ENCODE assay signal across 40 cellular contexts in genomic region chr12:94308612-94309011, GRCh38.
DNase-seq lines count a peak whose midpoint lies in the region; ATAC-seq, FAIRE-seq and TF ChIP-seq lines count a peak whose summit lies in the region.
"Had no signal": no experiment of that assay in that cellular context is flagged by ENCODE, and none has a peak within 500 bp of the region (broad histone marks: within the 10 kb centered on the region; RNA-seq: fewer than 3 reads in every experiment).

No MANE protein-coding gene starts in this region.

- intact Hi-C loops in pancreas (cut with DNase I) = no loop called here
- intact Hi-C loops in breast epithelium (cut with DNase I; ENCODE audit: low total_unique reads) = loop anchor here (5.0 kb wide), 1 partner anchor 899 kb away; no protein-coding TSS in a partner anchor

- peak overlapping the region; percentile 0 for H3K27ac Mint-ChIP-seq in T-helper 2 cell treated with Interferon-gamma antibody and Interleukin-4, amounts not matched to agents 5 μg/mL and 100 μg/mL, for 36 hours
- no peak overlapping the region for H3K27ac Mint-ChIP-seq in astrocyte (ENCODE audit: unreplicated experiment)
- H3K27ac Mint-ChIP-seq in stimulated activated naive B cell treated with anti-CD40 and anti-IgM and Interleukin-4, amounts not matched to agents 10 μg/mL and 1 μg/mL and 100 μg/mL, for 72 hours = peak overlapping the region; percentile 59
- H3K27ac Mint-ChIP-seq: activated CD4-positive, alpha-beta memory T cell treated with anti-CD3 and anti-CD28 coated beads for 36 hours; activated naive CD4-positive, alpha-beta T cell treated with anti-CD3 and anti-CD28 coated beads for 36 hours; activated T-helper 1 cell treated with anti-CD3 and anti-CD28 coated beads, Interleukin-12 subunit alpha, Interleukin-12 subunit beta, Interleukin-2, Interleukin-4 antibody, amounts not matched to agents 30 ng/mL and 10 ng/mL and 1 ng/mL, durations not matched to agents 14 hours and 24 hours and 36 hours; effector memory CD8-positive, alpha-beta T cell; neural progenitor cell had no signal

- no peak for FAIRE-seq in astrocyte (lab: Jason Lieb, UNC)
- no peak for FAIRE-seq in pancreas (lab: Jason Lieb, UNC)
- FAIRE-seq: H1, HTR-8/SVneo had no signal

- H3K27me3 Mint-ChIP-seq in T-helper 2 cell treated with Interferon-gamma antibody and Interleukin-4, amounts not matched to agents 5 μg/mL and 100 μg/mL, for 36 hours (ENCODE audit: low read depth) = no peaks in the 10 kb centered on the region
- H3K27me3 Mint-ChIP-seq in astrocyte (ENCODE audit: low read depth, unreplicated experiment) = no peaks in the 10 kb centered on the region
- H3K27me3 Mint-ChIP-seq in stimulated activated naive B cell treated with anti-CD40 and anti-IgM and Interleukin-4, amounts not matched to agents 10 μg/mL and 1 μg/mL and 100 μg/mL, for 72 hours = no peaks in the 10 kb centered on the region
- H3K27me3 Mint-ChIP-seq: activated CD4-positive, alpha-beta memory T cell treated with anti-CD3 and anti-CD28 coated beads for 36 hours; effector memory CD8-positive, alpha-beta T cell had no signal

- no peak overlapping the region for H3K9ac ChIP-seq in astrocyte (ENCODE audit: low read length)
- H3K9ac ChIP-seq: neural progenitor cell had no signal

- H3K9me3 ChIP-seq in astrocyte (ENCODE audit: insufficient read depth, low read depth, low read length) (no peaks in the 10 kb centered on the region), pancreas (no peaks in the 10 kb centered on the region), breast epithelium (no peaks in the 10 kb centered on the region)
- H3K9me3 ChIP-seq: left ventricle myocardium inferior, transverse colon had no signal

- TF ChIP-seq CTCF in astrocyte (IDR thresholded peaks at IDR 0.05; ENCODE audit: insufficient read depth, low read depth, low read length) = no peak
- TF ChIP-seq CTCF in fibroblast of villous mesenchyme (IDR thresholded peaks at IDR 0.05; ENCODE audit: insufficient read depth, low read depth, low read length) = no peak
- TF ChIP-seq CTCF in pancreas (IDR thresholded peaks at IDR 0.05) = no peak
- no peak for TF ChIP-seq CTCF in breast epithelium (IDR thresholded peaks at IDR 0.05)

- WGBS in pancreas, 2 donors = 90 to 95% methylated on average over 2 of the region's 2 CpGs

- H3K4me3 Mint-ChIP-seq in T-helper 2 cell treated with Interferon-gamma antibody and Interleukin-4, amounts not matched to agents 5 μg/mL and 100 μg/mL, for 36 hours = no peak overlapping the region
- H3K4me3 Mint-ChIP-seq in astrocyte (ENCODE audit: unreplicated experiment) = no peak overlapping the region
- peak overlapping the region in 1 of 2 donors; percentile 41 for H3K4me3 Mint-ChIP-seq in stimulated activated naive B cell treated with anti-CD40 and anti-IgM and Interleukin-4, amounts not matched to agents 10 μg/mL and 1 μg/mL and 100 μg/mL, for 72 hours
- H3K4me3 Mint-ChIP-seq: activated CD4-positive, alpha-beta memory T cell treated with anti-CD3 and anti-CD28 coated beads for 36 hours; activated naive CD4-positive, alpha-beta T cell treated with anti-CD3 and anti-CD28 coated beads for 36 hours; activated T-helper 1 cell treated with anti-CD3 and anti-CD28 coated beads, Interleukin-12 subunit alpha, Interleukin-12 subunit beta, Interleukin-2, Interleukin-4 antibody, amounts not matched to agents 30 ng/mL and 10 ng/mL and 1 ng/mL, durations not matched to agents 14 hours and 24 hours and 36 hours; CD14-positive monocyte; effector memory CD8-positive, alpha-beta T cell; neural progenitor cell had no signal

- H3K9me3 Mint-ChIP-seq in T-helper 2 cell treated with Interferon-gamma antibody and Interleukin-4, amounts not matched to agents 5 μg/mL and 100 μg/mL, for 36 hours = peaks cover 7% of the 10 kb centered on the region
- H3K9me3 Mint-ChIP-seq in astrocyte (ENCODE audit: unreplicated experiment) = no peaks in the 10 kb centered on the region
- H3K9me3 Mint-ChIP-seq in stimulated activated naive B cell treated with anti-CD40 and anti-IgM and Interleukin-4, amounts not matched to agents 10 μg/mL and 1 μg/mL and 100 μg/mL, for 72 hours = no peaks in the 10 kb centered on the region
- H3K9me3 Mint-ChIP-seq: activated CD4-positive, alpha-beta memory T cell treated with anti-CD3 and anti-CD28 coated beads for 36 hours; activated naive CD4-positive, alpha-beta T cell treated with anti-CD3 and anti-CD28 coated beads for 36 hours; CD14-positive monocyte; effector memory CD8-positive, alpha-beta T cell; neural progenitor cell had no signal

- no peak overlapping the region for H3K27ac ChIP-seq in astrocyte (ENCODE audit: low read depth, low read length)
- no peak overlapping the region for H3K27ac ChIP-seq in pancreas
- H3K27ac ChIP-seq in breast epithelium = no peak overlapping the region
- H3K27ac ChIP-seq: 22Rv1, foreskin keratinocyte, left ventricle myocardium inferior, neural progenitor cell, PC-9, SK-N-MC, spleen, transverse colon had no signal

- H3K79me2 ChIP-seq in astrocyte (ENCODE audit: insufficient read depth, low read length) = no peaks in the 10 kb centered on the region

- peaks cover 76% of the 10 kb centered on the region for H3K36me3 Mint-ChIP-seq in T-helper 2 cell treated with Interferon-gamma antibody and Interleukin-4, amounts not matched to agents 5 μg/mL and 100 μg/mL, for 36 hours (ENCODE audit: low read depth)
- H3K36me3 Mint-ChIP-seq in astrocyte (ENCODE audit: low read depth, unreplicated experiment) = peaks cover 2% of the 10 kb centered on the region
- H3K36me3 Mint-ChIP-seq in stimulated activated naive B cell treated with anti-CD40 and anti-IgM and Interleukin-4, amounts not matched to agents 10 μg/mL and 1 μg/mL and 100 μg/mL, for 72 hours = peaks cover 37 to 55% of the 10 kb centered on the region in 2 donors

- peaks cover 40% of the 10 kb centered on the region for H3K4me1 Mint-ChIP-seq in T-helper 2 cell treated with Interferon-gamma antibody and Interleukin-4, amounts not matched to agents 5 μg/mL and 100 μg/mL, for 36 hours (ENCODE audit: low read depth)
- peaks cover 24% of the 10 kb centered on the region for H3K4me1 Mint-ChIP-seq in astrocyte (ENCODE audit: low read depth, unreplicated experiment)
- H3K4me1 Mint-ChIP-seq in stimulated activated naive B cell treated with anti-CD40 and anti-IgM and Interleukin-4, amounts not matched to agents 10 μg/mL and 1 μg/mL and 100 μg/mL, for 72 hours = peaks cover 22 to 34% of the 10 kb centered on the region in 2 donors
- H3K4me1 Mint-ChIP-seq: CD14-positive monocyte, neural progenitor cell had no signal

- TF ChIP-seq POLR2A in breast epithelium (IDR thresholded peaks at IDR 0.05) = no peak

- ATAC-seq in stimulated activated naive B cell treated with anti-CD40 and anti-IgM and Interleukin-4, amounts not matched to agents 10 μg/mL and 1 μg/mL and 100 μg/mL, for 72 hours (replicated peaks) = no peak
- ATAC-seq in pancreas = no peak
- ATAC-seq in GM18907 (IDR thresholded peaks at IDR 0.05; ENCODE audit: unreplicated experiment) = no peak
- ATAC-seq: effector memory CD8-positive, alpha-beta T cell; foreskin keratinocyte had no signal

- no peaks in the 10 kb centered on the region for H4K20me1 ChIP-seq in astrocyte (ENCODE audit: insufficient read depth, low read length)

- no peak overlapping the region for H3K4me2 ChIP-seq in astrocyte (ENCODE audit: low read length)
- H3K4me2 ChIP-seq: neural progenitor cell, PC-9 had no signal

- DNase-seq in T-helper 2 cell treated with Interferon-gamma antibody and Interleukin-4, amounts not matched to agents 5 μg/mL and 100 μg/mL, for 36 hours (ENCODE audit: low spot score) = no peak
- DNase-seq in T-helper 2 cell (no peak), astrocyte (ENCODE audit: low read depth) (peak; percentile 31), fibroblast of villous mesenchyme (ENCODE audit: low read depth) (peak; percentile 12), pancreas (no peak), breast epithelium (ENCODE audit: low spot score in 2 of 2) (no peak)
- DNase-seq in stimulated activated naive B cell treated with anti-CD40 and anti-IgM and Interleukin-4, amounts not matched to agents 10 μg/mL and 1 μg/mL and 100 μg/mL, for 72 hours = no peak
- DNase-seq: activated CD4-positive, alpha-beta memory T cell treated with anti-CD3 and anti-CD28 coated beads for 36 hours; activated CD4-positive, alpha-beta T cell treated with anti-CD3 and anti-CD28 coated beads for 1 hour; activated CD8-positive, alpha-beta memory T cell treated with anti-CD3 and anti-CD28 coated beads, Interleukin-2, amount 50 U/mL, for 48 hours; activated naive CD4-positive, alpha-beta T cell treated with anti-CD3 and anti-CD28 coated beads for 36 hours; amygdala; caudate nucleus; cortex of kidney; DND-41; effector memory CD8-positive, alpha-beta T cell; erythroblast; foreskin keratinocyte; GF-D8; head of caudate nucleus; islet precursor cell; KBM-7; left ventricle myocardium inferior; NCI-H1105; NCI-H2029; NCI-H526 treated with DMSO at 0.1 percent for 48 hours; PC-9; posterior cingulate gyrus; right cardiac atrium; spleen; stimulated activated CD4-positive, alpha-beta T cell treated with anti-CD3 and anti-CD28 coated beads, Interleukin-2, amount 100 ng/mL, for 48 hours; transverse colon had no signal

- H3K36me3 ChIP-seq in astrocyte (ENCODE audit: insufficient read depth, low read length) (peaks cover 3% of the 10 kb centered on the region), pancreas (peaks cover 0 to 12% (median 0%) of the 10 kb centered on the region in 3 donors), breast epithelium (no peaks in the 10 kb centered on the region)

- H3K27me3 ChIP-seq in astrocyte (ENCODE audit: insufficient read depth, low read length) (no peaks in the 10 kb centered on the region), pancreas (no peaks in the 10 kb centered on the region), breast epithelium (no peaks in the 10 kb centered on the region)
- H3K27me3 ChIP-seq: foreskin keratinocyte, neural progenitor cell, spleen, transverse colon had no signal

- H3K4me3 ChIP-seq in astrocyte (ENCODE audit: insufficient read depth, low read depth, low read length) = no peak overlapping the region
- H3K4me3 ChIP-seq in fibroblast of villous mesenchyme (ENCODE audit: low read depth, low read length) = no peak overlapping the region
- H3K4me3 ChIP-seq in pancreas = no peak overlapping the region
- no peak overlapping the region for H3K4me3 ChIP-seq in breast epithelium
- H3K4me3 ChIP-seq: left ventricle myocardium inferior, neural progenitor cell, PC-9, SK-N-MC, spleen, transverse colon had no signal

- no peak overlapping the region for H2AFZ ChIP-seq in astrocyte (ENCODE audit: low read depth, low read length)
- H2AFZ ChIP-seq: neural progenitor cell, PC-9 had no signal

- H3K4me1 ChIP-seq in astrocyte (ENCODE audit: insufficient read depth, low read length) (peaks cover 14% of the 10 kb centered on the region), pancreas (no peaks in the 10 kb centered on the region), breast epithelium (no peaks in the 10 kb centered on the region)
- H3K4me1 ChIP-seq: foreskin keratinocyte had no signal

Comparison
In these comparisons a context has a peak if more than half of its experiments do, and no peak if none do; other contexts are left out.
1. DNase-seq: peak in astrocyte (single experiment) and fibroblast of villous mesenchyme (single experiment); none in T-helper 2 cell treated with Interferon-gamma antibody and Interleukin-4, amounts not matched to agents 5 μg/mL and 100 μg/mL, for 36 hours (single experiment), T-helper 2 cell (0 of 5), stimulated activated naive B cell treated with anti-CD40 and anti-IgM and Interleukin-4, amounts not matched to agents 10 μg/mL and 1 μg/mL and 100 μg/mL, for 72 hours (single experiment), pancreas (0 of 6) and breast epithelium (0 of 2).